36 cellular contexts compared by ENCODE assay signal in the genomic region with DNA sequence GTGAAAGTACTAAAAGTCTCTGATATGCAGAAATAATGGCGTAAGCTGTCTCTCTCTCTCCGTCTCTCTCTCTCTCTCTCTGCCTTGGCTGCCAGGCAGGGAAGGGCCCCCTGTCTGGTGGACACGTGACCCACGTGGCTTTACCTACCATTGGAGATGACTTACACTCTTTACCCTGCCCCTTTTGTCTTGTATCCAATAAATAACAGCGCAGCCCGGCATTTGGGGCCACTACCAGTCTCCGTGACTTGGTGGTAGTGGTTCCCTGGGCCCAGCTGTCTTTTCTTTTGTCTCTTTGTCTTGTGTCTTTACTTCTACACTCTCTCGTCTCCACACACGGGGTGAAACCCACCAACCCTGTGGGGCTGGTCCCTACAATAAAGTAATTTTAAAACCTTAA. TPM values are rescaled to one million over a fixed set of nuclear protein-coding genes. Genes with fewer than 3 reads are reported as not detected.
"Had no signal": no experiment of that assay in that cellular context is flagged by ENCODE, and none has a peak within 500 bp of the region (broad histone marks: within the 10 kb centered on the region; RNA-seq: fewer than 3 reads in every experiment).

No MANE protein-coding gene starts in this region.

- H3K36me3 Mint-ChIP-seq: activated CD4-positive, alpha-beta memory T cell treated with anti-CD3 and anti-CD28 coated beads for 36 hours; activated naive CD4-positive, alpha-beta T cell treated with anti-CD3 and anti-CD28 coated beads, Interleukin-2, amount 50 U/mL, for 72 hours; activated naive CD8-positive, alpha-beta T cell treated with anti-CD3 and anti-CD28 coated beads for 36 hours had no signal

- H3K27me3 ChIP-seq: adrenal gland, body of pancreas, brain microvascular endothelial cell, breast epithelium had no signal

- H3K4me3 ChIP-seq: adrenal gland, body of pancreas, breast epithelium had no signal

- H3K36me3 ChIP-seq: adrenal gland, brain microvascular endothelial cell, breast epithelium had no signal

- H3K4me1 Mint-ChIP-seq: activated T-helper 17 cell treated with anti-CD3 and anti-CD28 coated beads, Interleukin-2, amount 50 U/mL, for 72 hours had no signal

- H3K27ac Mint-ChIP-seq: activated B cell treated with CpG ODN at 0.5 μM for 24 hours; activated CD4-positive, alpha-beta memory T cell treated with anti-CD3 and anti-CD28 coated beads for 36 hours; activated CD4-positive, alpha-beta T cell treated with anti-CD3 and anti-CD28 coated beads, Interleukin-2, amount 10 ng/mL, durations not matched to agents 24 days and 14 days; activated CD8-positive, alpha-beta T cell treated with anti-CD3 and anti-CD28 coated beads for 36 hours; activated naive CD4-positive, alpha-beta T cell treated with anti-CD3 and anti-CD28 coated beads for 36 hours; activated naive CD8-positive, alpha-beta T cell treated with anti-CD3 and anti-CD28 coated beads for 36 hours; activated T-helper 1 cell treated with anti-CD3 and anti-CD28 coated beads, Interleukin-12 subunit alpha, Interleukin-12 subunit beta, Interleukin-2, Interleukin-4 antibody, amounts not matched to agents 30 ng/mL and 10 ng/mL and 1 ng/mL, durations not matched to agents 14 hours and 24 hours and 36 hours; activated T-helper 17 cell treated with anti-CD3 and anti-CD28 coated beads, Interleukin-2, amount 50 U/mL, for 72 hours; T-helper 1 cell treated with Interleukin-12 subunit alpha and Interleukin-12 subunit beta and Interleukin-4 antibody, amounts not matched to agents 30 μg/mL and 1 μg/mL, for 36 hours; T-helper 2 cell treated with Interferon-gamma antibody and Interleukin-4, amounts not matched to agents 5 μg/mL and 100 μg/mL, for 36 hours had no signal

- H3K4me3 Mint-ChIP-seq: activated B cell treated with CpG ODN at 0.5 μM for 24 hours; activated CD4-positive, alpha-beta memory T cell treated with anti-CD3 and anti-CD28 coated beads for 36 hours; activated CD4-positive, alpha-beta T cell treated with anti-CD3 and anti-CD28 coated beads, Interleukin-2, amount 10 ng/mL, durations not matched to agents 24 days and 14 days; activated CD8-positive, alpha-beta T cell treated with anti-CD3 and anti-CD28 coated beads for 36 hours; activated naive CD4-positive, alpha-beta T cell treated with anti-CD3 and anti-CD28 coated beads for 36 hours; activated naive CD8-positive, alpha-beta T cell treated with anti-CD3 and anti-CD28 coated beads for 36 hours; activated T-helper 1 cell treated with anti-CD3 and anti-CD28 coated beads, Interleukin-12 subunit alpha, Interleukin-12 subunit beta, Interleukin-2, Interleukin-4 antibody, amounts not matched to agents 30 ng/mL and 10 ng/mL and 1 ng/mL, durations not matched to agents 14 hours and 24 hours and 36 hours; activated T-helper 17 cell treated with anti-CD3 and anti-CD28 coated beads, Interleukin-2, amount 50 U/mL, for 72 hours; T-helper 1 cell treated with Interleukin-12 subunit alpha and Interleukin-12 subunit beta and Interleukin-4 antibody, amounts not matched to agents 30 μg/mL and 1 μg/mL, for 36 hours; T-helper 2 cell treated with Interferon-gamma antibody and Interleukin-4, amounts not matched to agents 5 μg/mL and 100 μg/mL, for 36 hours had no signal

- H3K27ac ChIP-seq: adrenal gland, body of pancreas, brain microvascular endothelial cell, breast epithelium, VCaP had no signal

- H3K27me3 Mint-ChIP-seq: activated CD8-positive, alpha-beta T cell treated with anti-CD3 and anti-CD28 coated beads for 36 hours; activated naive CD8-positive, alpha-beta T cell treated with anti-CD3 and anti-CD28 coated beads for 36 hours had no signal

- H3K9me3 Mint-ChIP-seq: activated CD4-positive, alpha-beta memory T cell treated with anti-CD3 and anti-CD28 coated beads for 36 hours; activated CD4-positive, alpha-beta T cell treated with anti-CD3 and anti-CD28 coated beads, Interleukin-2, amount 10 ng/mL, durations not matched to agents 24 days and 14 days; activated naive CD4-positive, alpha-beta T cell treated with anti-CD3 and anti-CD28 coated beads for 36 hours; activated naive CD8-positive, alpha-beta T cell treated with anti-CD3 and anti-CD28 coated beads for 36 hours; activated T-helper 1 cell treated with anti-CD3 and anti-CD28 coated beads, Interleukin-12 subunit alpha, Interleukin-12 subunit beta, Interleukin-2, Interleukin-4 antibody, amounts not matched to agents 30 ng/mL and 10 ng/mL and 1 ng/mL, durations not matched to agents 14 hours and 24 hours and 36 hours; activated T-helper 17 cell treated with anti-CD3 and anti-CD28 coated beads, Interleukin-2, amount 50 U/mL, for 72 hours; T-helper 1 cell treated with Interleukin-12 subunit alpha and Interleukin-12 subunit beta and Interleukin-4 antibody, amounts not matched to agents 30 μg/mL and 1 μg/mL, for 36 hours; T-helper 2 cell treated with Interferon-gamma antibody and Interleukin-4, amounts not matched to agents 5 μg/mL and 100 μg/mL, for 36 hours had no signal

- H3K4me1 ChIP-seq: adrenal gland, body of pancreas, breast epithelium had no signal

- DNase-seq: activated B cell treated with CpG ODN at 0.5 μM for 24 hours; activated CD4-positive, alpha-beta memory T cell treated with anti-CD3 and anti-CD28 coated beads for 36 hours; activated CD4-positive, alpha-beta T cell treated with anti-CD3 and anti-CD28 coated beads for 4 hours; activated CD4-positive, alpha-beta T cell treated with anti-CD3 and anti-CD28 coated beads, Interleukin-2, amount 10 ng/mL, durations not matched to agents 24 days and 14 days; activated CD4-positive, alpha-beta T cell treated with anti-CD3 and anti-CD28 coated beads, Interleukin-2, amount 50 U/mL, for 1 hour; activated CD4-positive, alpha-beta T cell treated with anti-CD3 and anti-CD28 coated beads, Interleukin-2, amount 50 U/mL, for 4 hours; activated CD4-positive, CD25-positive, alpha-beta regulatory T cell treated with anti-CD3 and anti-CD28 coated beads, Interleukin-2, amount 50 U/mL, for 72 hours; activated CD8-positive, alpha-beta memory T cell treated with anti-CD3 and anti-CD28 coated beads, Interleukin-2, amount 50 U/mL, for 4 hours; activated CD8-positive, alpha-beta T cell treated with anti-CD3 and anti-CD28 coated beads for 36 hours; activated effector memory CD4-positive, alpha-beta T cell treated with anti-CD3 and anti-CD28 coated beads, Interleukin-2, amount 50 U/mL, for 16 hours; activated gamma-delta T cell treated with Interleukin-2 at 50 U/mL for 16 hours; activated naive CD4-positive, alpha-beta T cell; activated naive CD4-positive, alpha-beta T cell treated with anti-CD3 and anti-CD28 coated beads for 36 hours; activated naive CD8-positive, alpha-beta T cell treated with anti-CD3 and anti-CD28 coated beads for 36 hours; activated T-cell treated with anti-CD3 and anti-CD28 coated beads for 4 hours; activated T-cell treated with anti-CD3 and anti-CD28 coated beads, Interleukin-2, amount 50 U/mL, for 1 hour; activated T-cell treated with anti-CD3 and anti-CD28 coated beads, Interleukin-2, amount 50 U/mL, for 48 hours; adrenal gland; amniotic stem cell; aorta; body of pancreas; brain microvascular endothelial cell; central memory CD4-positive, alpha-beta T cell; SW 1271; T-helper 1 cell; T-helper 2 cell; T-helper 9 cell had no signal

- H3K9me3 ChIP-seq: adrenal gland, body of pancreas, breast epithelium had no signal

RNA-seq across cellular contexts. Expression of gene TMEM40, which starts 12.2 kb away (rescaled TPM):
- total RNA-seq: activated B cell treated with CpG ODN at 0.5 μM for 24 hours; activated CD4-positive, alpha-beta memory T cell treated with anti-CD3 and anti-CD28 coated beads for 36 hours; activated CD4-positive, alpha-beta T cell treated with anti-CD3 and anti-CD28 coated beads, Interleukin-2, amount 10 ng/mL, durations not matched to agents 24 days and 14 days; activated CD8-positive, alpha-beta memory T cell treated with anti-CD3 and anti-CD28 coated beads for 36 hours; activated CD8-positive, alpha-beta T cell treated with anti-CD3 and anti-CD28 coated beads for 36 hours; activated naive CD4-positive, alpha-beta T cell treated with anti-CD3 and anti-CD28 coated beads for 36 hours; activated naive CD4-positive, alpha-beta T cell treated with anti-CD3 and anti-CD28 coated beads, Interleukin-2, amount 50 U/mL, for 72 hours; activated naive CD8-positive, alpha-beta T cell treated with anti-CD3 and anti-CD28 coated beads for 36 hours; activated T-helper 1 cell treated with anti-CD3 and anti-CD28 coated beads, Interleukin-12 subunit alpha, Interleukin-12 subunit beta, Interleukin-2, Interleukin-4 antibody, amounts not matched to agents 30 ng/mL and 10 ng/mL and 1 ng/mL, durations not matched to agents 14 hours and 24 hours and 36 hours; activated T-helper 17 cell treated with anti-CD3 and anti-CD28 coated beads, Interleukin-2, amount 50 U/mL, for 72 hours; body of pancreas; cerebellum had no signal
